ENCODE assay signal across 23 cellular contexts in genomic region chr7:158157460-158157859, GRCh38.
"Had no signal": no experiment of that assay in that cellular context is flagged by ENCODE, and none has a peak within 500 bp of the region (broad histone marks: within the 10 kb centered on the region; RNA-seq: fewer than 3 reads in every experiment).

No MANE protein-coding gene starts in this region.

- DNase-seq: IMR-90, Karpas-422, KG1, MM.1S, NCI-H1048, NCI-H1105, NCI-H1417, NCI-H187, NCI-H2029, NCI-H2081 treated with DMSO at 0.1 percent for 48 hours, NCI-H2171, NCI-H226, NCI-H446, NCI-H510A, NCI-H524 treated with DMSO at 0.1 percent for 48 hours, NCI-H69, NCI-H774, Right ventricle myocardium superior, RPMI8226, SIG-M5 had no signal

- H3K27ac ChIP-seq: SJSA1, SK-N-MC had no signal

- H3K4me1 ChIP-seq: SJSA1 had no signal

- H3K4me3 ChIP-seq: SJSA1, SK-N-MC had no signal

- H3K36me3 ChIP-seq: SJSA1 had no signal

- H3K27me3 ChIP-seq: SJSA1 had no signal

- ATAC-seq: HepG2 had no signal
